1 cellular context compared by ENCODE assay signal in the genomic region with DNA sequence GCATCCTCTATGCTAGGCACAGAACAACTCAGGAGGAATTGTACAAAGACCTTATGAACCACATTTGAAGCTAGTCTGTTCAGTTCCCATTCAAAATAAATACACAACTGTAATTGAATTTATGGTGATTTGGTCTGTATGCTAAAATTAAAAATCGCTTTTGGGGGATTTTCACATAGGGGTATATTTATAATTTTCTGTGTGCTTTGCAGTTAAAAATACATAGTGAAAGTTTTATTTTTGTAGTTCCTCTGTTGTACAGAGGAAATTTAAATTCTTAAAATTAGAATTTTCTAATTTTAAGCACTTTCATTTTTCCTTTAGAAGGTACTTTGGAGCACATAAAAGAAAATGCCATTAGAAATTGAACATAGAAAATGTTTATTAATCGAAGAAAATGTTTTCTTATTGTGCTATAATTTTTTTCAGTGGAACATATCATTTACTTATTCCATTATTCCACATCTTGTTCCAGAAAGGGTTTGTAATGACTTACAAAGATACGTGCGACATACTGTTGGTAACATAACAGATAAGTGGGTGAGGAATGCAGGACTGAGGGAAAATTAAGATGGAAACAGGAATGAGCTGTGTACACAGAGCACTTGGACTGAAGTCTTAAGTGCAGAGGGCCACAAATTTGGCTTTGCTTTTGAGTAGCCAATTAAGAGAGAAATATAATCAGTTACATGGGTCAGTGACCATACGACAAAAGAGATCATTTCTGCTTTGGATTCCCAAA.
TF ChIP-seq lines count a peak whose summit lies in the region.

No MANE protein-coding gene starts in this region.

TF ChIP-seq in HepG2, 621 proteins besides CTCF, POLR2A, EP300 and RAD21 (continued from another document):
- TF ChIP-seq, protein P1, sequence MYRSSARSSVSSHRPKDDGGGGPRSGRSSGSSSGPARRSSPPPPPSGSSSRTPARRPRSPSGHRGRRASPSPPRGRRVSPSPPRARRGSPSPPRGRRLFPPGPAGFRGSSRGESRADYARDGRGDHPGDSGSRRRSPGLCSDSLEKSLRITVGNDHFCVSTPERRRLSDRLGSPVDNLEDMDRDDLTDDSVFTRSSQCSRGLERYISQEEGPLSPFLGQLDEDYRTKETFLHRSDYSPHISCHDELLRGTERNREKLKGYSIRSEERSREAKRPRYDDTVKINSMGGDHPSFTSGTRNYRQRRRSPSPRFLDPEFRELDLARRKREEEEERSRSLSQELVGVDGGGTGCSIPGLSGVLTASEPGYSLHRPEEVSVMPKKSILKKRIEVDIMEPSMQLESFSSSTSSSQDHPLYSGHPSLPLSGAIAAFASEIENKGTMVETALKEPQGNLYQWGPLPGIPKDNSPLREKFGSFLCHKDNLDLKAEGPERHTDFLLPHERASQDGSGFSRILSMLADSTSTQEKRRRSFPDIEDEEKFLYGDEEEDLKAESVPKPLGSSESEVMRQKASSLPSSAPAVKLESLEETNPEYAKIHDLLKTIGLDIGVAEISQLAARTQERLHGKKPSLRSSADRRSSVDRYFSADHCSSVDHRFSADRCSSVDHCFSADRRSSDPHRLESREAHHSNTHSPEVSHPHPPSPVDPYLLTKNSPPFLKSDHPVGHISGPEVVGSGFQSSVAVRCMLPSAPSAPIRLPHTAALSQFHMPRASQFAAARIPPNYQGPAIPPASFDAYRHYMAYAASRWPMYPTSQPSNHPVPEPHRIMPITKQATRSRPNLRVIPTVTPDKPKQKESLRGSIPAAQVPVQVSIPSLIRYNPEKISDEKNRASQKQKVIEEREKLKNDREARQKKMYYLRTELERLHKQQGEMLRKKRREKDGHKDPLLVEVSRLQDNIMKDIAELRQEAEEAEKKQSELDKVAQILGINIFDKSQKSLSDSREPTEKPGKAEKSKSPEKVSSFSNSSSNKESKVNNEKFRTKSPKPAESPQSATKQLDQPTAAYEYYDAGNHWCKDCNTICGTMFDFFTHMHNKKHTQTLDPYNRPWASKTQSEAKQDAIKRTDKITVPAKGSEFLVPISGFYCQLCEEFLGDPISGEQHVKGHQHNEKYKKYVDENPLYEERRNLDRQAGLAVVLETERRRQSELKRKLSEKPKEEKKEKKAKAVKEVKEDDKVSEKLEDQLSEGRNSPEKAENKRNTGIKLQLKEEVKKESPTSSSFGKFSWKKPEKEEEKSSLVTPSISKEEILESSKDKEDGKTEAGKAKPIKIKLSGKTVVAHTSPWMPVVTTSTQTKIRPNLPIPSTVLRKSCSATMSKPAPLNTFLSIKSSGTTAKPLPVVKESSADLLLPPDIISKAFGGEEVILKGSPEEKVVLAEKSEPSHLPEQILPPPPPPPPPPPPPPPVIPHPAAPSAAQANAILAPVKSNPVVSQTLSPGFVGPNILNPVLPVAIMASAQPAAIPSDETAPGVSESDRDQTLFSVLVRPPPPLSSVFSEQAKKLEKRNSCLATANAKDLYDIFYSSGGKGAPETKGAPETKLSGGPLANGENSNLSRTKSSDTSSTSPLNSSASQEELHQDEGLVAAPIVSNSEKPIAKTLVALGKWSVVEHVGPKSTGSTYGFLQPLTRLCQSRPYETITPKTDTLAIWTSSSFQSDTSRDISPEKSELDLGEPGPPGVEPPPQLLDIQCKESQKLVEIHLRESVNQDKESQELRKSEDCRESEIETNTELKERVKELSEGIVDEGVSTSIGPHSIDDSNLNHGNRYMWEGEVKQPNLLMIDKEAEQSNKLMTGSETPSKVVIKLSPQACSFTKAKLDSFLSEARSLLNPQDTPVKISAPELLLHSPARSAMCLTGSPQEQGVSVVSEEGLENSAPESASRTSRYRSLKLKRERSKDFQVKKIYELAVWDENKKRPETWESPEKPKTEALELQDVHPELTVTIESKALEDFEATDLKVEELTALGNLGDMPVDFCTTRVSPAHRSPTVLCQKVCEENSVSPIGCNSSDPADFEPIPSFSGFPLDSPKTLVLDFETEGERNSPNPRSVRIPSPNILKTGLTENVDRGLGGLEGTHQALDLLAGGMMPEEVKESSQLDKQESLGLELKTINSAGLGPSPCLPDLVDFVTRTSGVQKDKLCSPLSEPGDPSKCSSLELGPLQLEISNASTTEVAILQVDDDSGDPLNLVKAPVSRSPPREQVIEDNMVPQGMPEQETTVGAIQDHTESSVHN (CRISPR knock-in tag; IDR thresholded peaks at IDR 0.05): no peak
- TF ChIP-seq ZNF619 (CRISPR knock-in tag; IDR thresholded peaks at IDR 0.05) (no peak), NBN (conservative IDR thresholded peaks at IDR 0.05) (no peak), ATM (IDR thresholded peaks at IDR 0.05; ENCODE audit: borderline replicate concordance) (no peak), RFX1 (IDR thresholded peaks at IDR 0.05) (no peak), ZFYVE20 (CRISPR knock-in tag; IDR thresholded peaks at IDR 0.05; ENCODE audit: borderline replicate concordance, low read depth) (no peak), BCL6 (CRISPR knock-in tag; IDR thresholded peaks at IDR 0.05) (no peak)
TF ChIP-seq in HepG2: peak in this region for 0.
